ENCODE assay signal across 19 cellular contexts in genomic region chr5:78353520-78353919, GRCh38. TPM values are rescaled to one million over a fixed set of nuclear protein-coding genes. Genes with fewer than 3 reads are reported as not detected.
DNase-seq lines count a peak whose midpoint lies in the region; ATAC-seq, FAIRE-seq and TF ChIP-seq lines count a peak whose summit lies in the region.
"Had no signal": no experiment of that assay in that cellular context is flagged by ENCODE, and none has a peak within 500 bp of the region (broad histone marks: within the 10 kb centered on the region; RNA-seq: fewer than 3 reads in every experiment).

No MANE protein-coding gene starts in this region.

- H3K23me2 ChIP-seq in H1 (ENCODE audit: low read depth, low read length) = no peaks in the 10 kb centered on the region; the same call in 1 of the 2 replicates

- FAIRE-seq in HepG2 (lab: Jason Lieb, UNC) = no peak
- FAIRE-seq in H1 (lab: Jason Lieb, UNC) = no peak
- FAIRE-seq: A549, G401.6, GM12892, H54 had no signal

- no peak overlapping the region for H2BK12ac ChIP-seq in H1 (ENCODE audit: low read depth, low read length)

- H4K20me1 ChIP-seq in HepG2 (ENCODE audit: insufficient read depth, low read length) = no peaks in the 10 kb centered on the region
- H4K20me1 ChIP-seq in H1 (replicated peaks in 1 of 2; ENCODE audit: control insufficient read depth in 1 of 2, insufficient read depth in 2 of 2, low read length in 2 of 2) = no peaks in the 10 kb centered on the region

- H3K27ac Mint-ChIP-seq in natural killer cell treated with Interleukin-12 subunit alpha and Interleukin-12 subunit beta and Interleukin-15 and Interleukin-18, amount 100 ng/mL, for 72 hours = no peak overlapping the region
- H3K27ac Mint-ChIP-seq: IgD-negative memory B cell had no signal

- H3K9me3 ChIP-seq in HepG2 (ENCODE audit: low read length) = no peaks in the 10 kb centered on the region
- H3K9me3 ChIP-seq in right lobe of liver = no peaks in the 10 kb centered on the region
- no peaks in the 10 kb centered on the region for H3K9me3 ChIP-seq in H1 (ENCODE audit: insufficient read depth in 2 of 2, low read depth in 1 of 2, low read length in 1 of 2)
- H3K9me3 ChIP-seq: A549, BE2C had no signal

- peaks cover 3% of the 10 kb centered on the region for H3K36me3 Mint-ChIP-seq in natural killer cell treated with Interleukin-12 subunit alpha and Interleukin-12 subunit beta and Interleukin-15 and Interleukin-18, amount 100 ng/mL, for 72 hours
- H3K36me3 Mint-ChIP-seq: CD4-positive, alpha-beta memory T cell; IgD-negative memory B cell had no signal

- peaks cover 8 to 9% of the 10 kb centered on the region in 2 donors for H3K4me1 Mint-ChIP-seq in natural killer cell treated with Interleukin-12 subunit alpha and Interleukin-12 subunit beta and Interleukin-15 and Interleukin-18, amount 100 ng/mL, for 72 hours (ENCODE audit: low read depth in 2 of 2)

- POLR2A ChIA-PET in HepG2 (lab: Yijun Ruan, JAX) = no interaction called here
- POLR2A ChIA-PET in H1 (lab: Charles Lee; ENCODE audit: partially characterized antibody) = no interaction called here

- TF ChIP-seq CTCF in HepG2 (CRISPR knock-in tag; IDR thresholded peaks at IDR 0.05) = no peak
- TF ChIP-seq CTCF in right lobe of liver (IDR thresholded peaks at IDR 0.05) = no peak
- TF ChIP-seq CTCF in H1 (IDR thresholded peaks at IDR 0.05; ENCODE audit: control extremely low read depth in 1 of 3, insufficient read depth in 1 of 3, low read depth in 1 of 3, low read length in 3 of 3) = no peak

- H3K14ac ChIP-seq in H1 (ENCODE audit: insufficient read length) = no peak overlapping the region

- no peak overlapping the region for H3K23ac ChIP-seq in H1 (ENCODE audit: insufficient read length)

- no peak overlapping the region for H3K9ac ChIP-seq in HepG2 (ENCODE audit: insufficient read depth, low read depth, low read length)
- H3K9ac ChIP-seq in H1 (replicated peaks in 1 of 4; ENCODE audit: extremely low read depth in 1 of 4, low read depth in 3 of 4, low read length in 3 of 4) = no peak overlapping the region

- H2AFZ ChIP-seq in HepG2 (ENCODE audit: low read length) (no peak overlapping the region), H1 (ENCODE audit: low read length) (no peak overlapping the region)

- H3K4ac ChIP-seq in H1 (replicated peaks; ENCODE audit: insufficient read length, low read depth, low read length) = no peak overlapping the region

- H2BK20ac ChIP-seq in H1 (ENCODE audit: low read length) = no peak overlapping the region

- intact Hi-C loops in HepG2 (cut with micrococcal nuclease; ENCODE audit: unreplicated experiment) = no loop called here
- intact Hi-C loops in right lobe of liver (cut with DNase I) = loop anchor here in 1 of 2 donors (10.0 kb wide), 1 partner anchor 59 kb away; the partner anchor contains the start of gene AP3B1

- H3K36me3 ChIP-seq in HepG2 (replicated peaks in 1 of 2; ENCODE audit: control insufficient read depth in 1 of 2, insufficient read depth in 2 of 2, low read length in 2 of 2) = no peaks in the 10 kb centered on the region
- H3K36me3 ChIP-seq in right lobe of liver = no peaks in the 10 kb centered on the region
- peaks cover 0 to 6% (median 0%) of the 10 kb centered on the region in 4 experiments; a peak in 1 of 8 replicates for H3K36me3 ChIP-seq in H1 (ENCODE audit: control insufficient read depth in 2 of 4, insufficient read depth in 4 of 4, low read length in 3 of 4)
- H3K36me3 ChIP-seq: BE2C had no signal

- H2BK15ac ChIP-seq in H1 (ENCODE audit: low read length) = no peak overlapping the region

- H2BK120ac ChIP-seq in H1 (replicated peaks; ENCODE audit: low read depth, low read length) = no peak overlapping the region

- no peak overlapping the region for H4K8ac ChIP-seq in H1 (ENCODE audit: extremely low read depth, insufficient read depth, low read length)

- WGBS in HepG2 (ENCODE audit: low lambda C conversion rate) = 13% methylated on average over 3 of the region's 4 CpGs
- WGBS in right lobe of liver (ENCODE audit: insufficient coverage, low coverage, low lambda C conversion rate, missing lambda C conversion rate) = 50% methylated on average over 2 of the region's 4 CpGs
- 76 to 100% methylated on average over 2 to 4 of the region's 4 CpGs for WGBS in H1 (ENCODE audit: extremely low coverage in 1 of 2, insufficient coverage in 1 of 2, insufficient read length in 1 of 2, insufficient replicate concordance in 2 of 2, low coverage in 1 of 2, low lambda C conversion rate in 2 of 2, missing lambda C conversion rate in 1 of 2), 2 experiments

- DNase-seq in HepG2 (ENCODE audit: low spot score) (no peak), right lobe of liver (no peak), NCI-H82 treated with DMSO at 0.1 percent for 48 hours (lab: John Stamatoyannopoulos, UW; ENCODE audit: unreplicated experiment) (peak; percentile 33), H1 (ENCODE audit: low read depth in 1 of 2, low spot score in 2 of 2) (no peak)
- DNase-seq in natural killer cell treated with Interleukin-12 subunit alpha and Interleukin-12 subunit beta and Interleukin-15 and Interleukin-18, amount 100 ng/mL, for 72 hours (ENCODE audit: low spot score) = no peak
- DNase-seq: BE2C; CD4-positive, alpha-beta memory T cell; DMS153; DMS79 treated with DMSO at 0.1 percent for 48 hours; EL had no signal

- no peak overlapping the region for H3K27ac ChIP-seq in HepG2 (ENCODE audit: extremely low read length, insufficient read depth, low read length)
- no peak overlapping the region for H3K27ac ChIP-seq in right lobe of liver
- H3K27ac ChIP-seq in H1 (ENCODE audit: low read depth, low read length) = no peak overlapping the region
- H3K27ac ChIP-seq: A549, C4-2B had no signal

- no peaks in the 10 kb centered on the region for H3K79me1 ChIP-seq in H1 (ENCODE audit: low read depth, low read length)

- H3K4me3 ChIP-seq in HepG2 (replicated peaks in 1 of 3; ENCODE audit: insufficient read depth in 1 of 3, low read depth in 2 of 3, low read length in 3 of 3) (no peak overlapping the region), right lobe of liver (no peak overlapping the region), H1 (ENCODE audit: extremely low read depth in 1 of 4, insufficient read depth in 2 of 4, low read depth in 3 of 4, low read length in 4 of 4) (no peak overlapping the region)
- H3K4me3 ChIP-seq: A549 had no signal

- no TSS peak for BruUV-seq in HepG2 (replicated peaks; lab: Mats Ljungman, UMichigan)

- H3K4me3 Mint-ChIP-seq in natural killer cell treated with Interleukin-12 subunit alpha and Interleukin-12 subunit beta and Interleukin-15 and Interleukin-18, amount 100 ng/mL, for 72 hours = no peak overlapping the region
- H3K4me3 Mint-ChIP-seq: CD4-positive, alpha-beta memory T cell had no signal

- TF ChIP-seq EP300 in HepG2 (IDR thresholded peaks at IDR 0.05; ENCODE audit: low read depth in 2 of 2, low read length in 2 of 2) = no peak
- no peak for TF ChIP-seq EP300 in HepG2 (CRISPR knock-in tag; IDR thresholded peaks at IDR 0.05; ENCODE audit: borderline replicate concordance)
- no peak for TF ChIP-seq EP300 in H1 (IDR thresholded peaks at IDR 0.05; ENCODE audit: borderline replicate concordance in 1 of 2, low read depth in 2 of 2, low read length in 2 of 2)

- H3K4me2 ChIP-seq in HepG2 (ENCODE audit: low read depth, low read length) (0 out of 2 replicates have a peak overlapping the region, but pooled peaks have one; percentile 13), H1 (ENCODE audit: insufficient read depth in 1 of 2, low read depth in 2 of 2, low read length in 2 of 2) (no peak overlapping the region)
- H3K4me2 ChIP-seq: A549 had no signal

- no peaks in the 10 kb centered on the region for H3K27me3 Mint-ChIP-seq in natural killer cell treated with Interleukin-12 subunit alpha and Interleukin-12 subunit beta and Interleukin-15 and Interleukin-18, amount 100 ng/mL, for 72 hours
- H3K27me3 Mint-ChIP-seq: IgD-negative memory B cell had no signal

- no peak overlapping the region for H2AK5ac ChIP-seq in H1 (ENCODE audit: low read depth, low read length)

- CTCF ChIA-PET in HepG2 (lab: Yijun Ruan, JAX; ENCODE audit: low intra/inter-chr PET ratio, low total read pairs) (no interaction called here), H1 (lab: Charles Lee; ENCODE audit: partially characterized antibody) (no interaction called here)

- no peak overlapping the region for H4K91ac ChIP-seq in H1 (replicated peaks; ENCODE audit: insufficient read length, low read length)

- ATAC-seq in HepG2 (peak; percentile 49), right lobe of liver (no peak), GM19023 (IDR thresholded peaks at IDR 0.05; ENCODE audit: unreplicated experiment) (no peak), HG03039 (IDR thresholded peaks at IDR 0.05; ENCODE audit: unreplicated experiment) (no peak)
- no peak for ATAC-seq in natural killer cell treated with Interleukin-12 subunit alpha and Interleukin-12 subunit beta and Interleukin-15 and Interleukin-18, amount 100 ng/mL, for 72 hours
- ATAC-seq: HCT116 had no signal

- in situ Hi-C loops in HepG2 (cut with HindIII; ENCODE audit: extremely low pct_ligation_motif_present, low pct_unique_long_range_greater_than_20kb) = no loop called here

- TF ChIP-seq POLR2A in HepG2 (IDR thresholded peaks at IDR 0.05; ENCODE audit: insufficient read depth in 1 of 2, low read depth in 2 of 2, low read length in 2 of 2) = no peak
- TF ChIP-seq POLR2A in right lobe of liver (IDR thresholded peaks at IDR 0.05) = no peak
- TF ChIP-seq POLR2A in H1 (IDR thresholded peaks at IDR 0.05; ENCODE audit: control extremely low read depth in 1 of 2, low read depth in 2 of 2, low read length in 2 of 2) = no peak

- H3K4me1 ChIP-seq in HepG2 (ENCODE audit: insufficient read depth, low read length) (peaks cover 9% of the 10 kb centered on the region), right lobe of liver (no peaks in the 10 kb centered on the region), H1 (replicated peaks in 1 of 4; ENCODE audit: control insufficient read depth in 3 of 4, insufficient read depth in 4 of 4, low read length in 3 of 4) (no peaks in the 10 kb centered on the region)
- H3K4me1 ChIP-seq: A549 had no signal

- H4K5ac ChIP-seq in H1 (ENCODE audit: insufficient read length, low read depth, low read length) = no peak overlapping the region

- no peak overlapping the region for H3K18ac ChIP-seq in H1 (ENCODE audit: extremely low read depth, low read length)

- no peak overlapping the region for H2BK5ac ChIP-seq in H1 (ENCODE audit: low read depth, low read length)

- H3K79me2 ChIP-seq in HepG2 (ENCODE audit: insufficient read depth, low read length) = no peaks in the 10 kb centered on the region
- H3K79me2 ChIP-seq in H1 (ENCODE audit: control insufficient read depth in 1 of 2, insufficient read depth in 2 of 2, low read length in 2 of 2) = no peaks in the 10 kb centered on the region

- TF ChIP-seq RAD21 in HepG2 (CRISPR knock-in tag; IDR thresholded peaks at IDR 0.05) (no peak), H1 (IDR thresholded peaks at IDR 0.05 in 1 of 2, conservative IDR thresholded peaks at IDR 0.05 in 1 of 2; ENCODE audit: low read depth in 2 of 2, low read length in 2 of 2) (no peak)

- H3K27me3 ChIP-seq in HepG2 (ENCODE audit: control insufficient read depth in 1 of 2, insufficient read depth in 2 of 2, low read length in 2 of 2) (no peaks in the 10 kb centered on the region), right lobe of liver (no peaks in the 10 kb centered on the region), H1 (replicated peaks in 1 of 4; ENCODE audit: control insufficient read depth in 3 of 4, extremely low read depth in 1 of 4, insufficient read depth in 3 of 4, low read length in 3 of 4) (no peaks in the 10 kb centered on the region)
- H3K27me3 ChIP-seq: BE2C had no signal

- no peak overlapping the region for H3K56ac ChIP-seq in H1 (replicated peaks; ENCODE audit: insufficient read length, low read depth, low read length)

- no peaks in the 10 kb centered on the region for H3K9me3 Mint-ChIP-seq in natural killer cell treated with Interleukin-12 subunit alpha and Interleukin-12 subunit beta and Interleukin-15 and Interleukin-18, amount 100 ng/mL, for 72 hours
- H3K9me3 Mint-ChIP-seq: CD4-positive, alpha-beta memory T cell; IgD-negative memory B cell had no signal

RNA-seq across cellular contexts. Expression of gene SCAMP1, which starts 6.9 kb away (rescaled TPM):
- total RNA-seq in HepG2 (2016; rRNA removed; fragmentation: Illumina TruSeq; extraction: Trizol) = 27.0 and 33.7 TPM in 2 replicates
- 20.4 and 22.0 TPM in 2 replicates for total RNA-seq in HepG2 (2016; cell fraction: cytosol; rRNA removed; fragmentation: Illumina TruSeq; extraction: Trizol; ENCODE audit: low read depth)
- 29.5 and 36.1 TPM in 2 replicates for total RNA-seq in HepG2 (2016; cell fraction: insoluble cytoplasmic fraction; rRNA removed; fragmentation: Illumina TruSeq; extraction: Trizol)
- total RNA-seq in HepG2 (2016; cell fraction: membrane; rRNA removed; fragmentation: Illumina TruSeq; extraction: Trizol) = 15.7 and 16.3 TPM in 2 replicates
- total RNA-seq in HepG2 (2016; cell fraction: nucleus; rRNA removed; fragmentation: Illumina TruSeq; extraction: Trizol) = 30.9 and 31.8 TPM in 2 replicates
- 18.2 and 18.3 TPM in 2 replicates for polyA plus RNA-seq in HepG2 (2011; rRNA removed)
- polyA plus RNA-seq in HepG2 (2011; cell fraction: cytosol; rRNA removed) = 9.9 and 16.7 TPM in 2 replicates
- polyA plus RNA-seq in HepG2 (2011; cell fraction: nucleus; rRNA removed) = 3.8 and 4.1 TPM in 2 replicates
- 26.4 and 27.2 TPM in 2 replicates for polyA plus RNA-seq in HepG2 (2012)
- 1.2 and 1.4 TPM in 2 replicates for polyA plus RNA-seq in HepG2 (2016; cell fraction: cytosol; fragmentation: Illumina TruSeq; extraction: Trizol; ENCODE audit: low read depth)
- polyA plus RNA-seq in HepG2 (2016; cell fraction: insoluble cytoplasmic fraction; fragmentation: Illumina TruSeq; extraction: Trizol; ENCODE audit: low read depth) = 13.5 and 14.1 TPM in 2 replicates
- 4.2 TPM in 2 replicates for polyA plus RNA-seq in HepG2 (2016; cell fraction: membrane; fragmentation: Illumina TruSeq; extraction: Trizol; ENCODE audit: low read depth)
- 17.8 and 23.2 TPM in 2 replicates for polyA plus RNA-seq in HepG2 (2016; cell fraction: nucleus; fragmentation: Illumina TruSeq; extraction: Trizol; ENCODE audit: insufficient read depth, low read depth)
- polyA minus RNA-seq in HepG2 (2011; rRNA and poly(A)+ RNA removed; ENCODE audit: low replicate concordance) = 26.1 and 37.5 TPM in 2 replicates
- 32.9 and 41.5 TPM in 2 replicates for polyA minus RNA-seq in HepG2 (2011; cell fraction: cytosol; rRNA and poly(A)+ RNA removed)
- 33.3 and 41.2 TPM in 2 replicates for polyA minus RNA-seq in HepG2 (2011; cell fraction: nucleus; rRNA and poly(A)+ RNA removed)
- total RNA-seq in right lobe of liver = 10 to 100 TPM; 10.4 to 18.4 (median 11.1) TPM
- 51.4 and 55.9 TPM in 2 replicates for total RNA-seq in H1 (2021; fragmentation: NEBNext Ultra II Directional; extraction: Animal tissue kit (Norgen Biotek cat#: 25700))
- 10.9 and 18.6 TPM in 2 replicates for polyA plus RNA-seq in H1 (2011; rRNA removed)
- 15.6 TPM for polyA plus RNA-seq in H1 (2011; cell fraction: cytosol; rRNA removed)
- 15.8 TPM for polyA plus RNA-seq in H1 (2011; cell fraction: nucleus; rRNA removed)
- 21.5 to 33.7 TPM (median 28.5 TPM) in 4 replicates for polyA plus RNA-seq in H1 (2012, experiment 1 of 2)
- 1.8 TPM for polyA plus RNA-seq in H1 (2012, experiment 2 of 2)
- polyA plus RNA-seq in H1 (2013, experiment 1 of 2) = 29.2 TPM
- polyA plus RNA-seq in H1 (2013, experiment 2 of 2) = 37.5 TPM
- 63.6 and 110 TPM in 2 replicates for polyA minus RNA-seq in H1 (2011; rRNA and poly(A)+ RNA removed)
- 39.1 TPM for polyA minus RNA-seq in H1 (2011; cell fraction: cytosol; rRNA and poly(A)+ RNA removed)
- polyA minus RNA-seq in H1 (2011; cell fraction: nucleus; rRNA and poly(A)+ RNA removed) = 66.7 TPM
- total RNA-seq in natural killer cell treated with Interleukin-12 subunit alpha and Interleukin-12 subunit beta and Interleukin-15 and Interleukin-18, amount 100 ng/mL, for 72 hours = 10 to 100 TPM; 11.9 to 21.1 TPM

RNA-seq across cellular contexts. Expression of gene AP3B1, which starts 59.0 kb away (rescaled TPM):
- total RNA-seq in HepG2 (2016; rRNA removed; fragmentation: Illumina TruSeq; extraction: Trizol) = 51.2 and 83.8 TPM in 2 replicates
- 19.0 and 26.0 TPM in 2 replicates for total RNA-seq in HepG2 (2016; cell fraction: cytosol; rRNA removed; fragmentation: Illumina TruSeq; extraction: Trizol; ENCODE audit: low read depth)
- 45.8 and 80.1 TPM in 2 replicates for total RNA-seq in HepG2 (2016; cell fraction: insoluble cytoplasmic fraction; rRNA removed; fragmentation: Illumina TruSeq; extraction: Trizol)
- total RNA-seq in HepG2 (2016; cell fraction: membrane; rRNA removed; fragmentation: Illumina TruSeq; extraction: Trizol) = 22.8 and 27.8 TPM in 2 replicates
- 56.8 and 65.2 TPM in 2 replicates for total RNA-seq in HepG2 (2016; cell fraction: nucleus; rRNA removed; fragmentation: Illumina TruSeq; extraction: Trizol)
- 29.4 and 37.7 TPM in 2 replicates for polyA plus RNA-seq in HepG2 (2011; rRNA removed)
- 21.3 and 33.2 TPM in 2 replicates for polyA plus RNA-seq in HepG2 (2011; cell fraction: cytosol; rRNA removed)
- polyA plus RNA-seq in HepG2 (2011; cell fraction: nucleus; rRNA removed) = 11.4 and 15.6 TPM in 2 replicates
- 24.5 and 32.4 TPM in 2 replicates for polyA plus RNA-seq in HepG2 (2012)
- 4.0 and 5.3 TPM in 2 replicates for polyA plus RNA-seq in HepG2 (2016; cell fraction: cytosol; fragmentation: Illumina TruSeq; extraction: Trizol; ENCODE audit: low read depth)
- polyA plus RNA-seq in HepG2 (2016; cell fraction: insoluble cytoplasmic fraction; fragmentation: Illumina TruSeq; extraction: Trizol; ENCODE audit: low read depth) = 69.2 and 81.5 TPM in 2 replicates
- 12.3 and 17.1 TPM in 2 replicates for polyA plus RNA-seq in HepG2 (2016; cell fraction: membrane; fragmentation: Illumina TruSeq; extraction: Trizol; ENCODE audit: low read depth)
- 44.4 and 45.6 TPM in 2 replicates for polyA plus RNA-seq in HepG2 (2016; cell fraction: nucleus; fragmentation: Illumina TruSeq; extraction: Trizol; ENCODE audit: insufficient read depth, low read depth)
- polyA minus RNA-seq in HepG2 (2011; rRNA and poly(A)+ RNA removed; ENCODE audit: low replicate concordance) = 29.0 and 31.4 TPM in 2 replicates
- polyA minus RNA-seq in HepG2 (2011; cell fraction: cytosol; rRNA and poly(A)+ RNA removed) = 24.6 and 25.0 TPM in 2 replicates
- polyA minus RNA-seq in HepG2 (2011; cell fraction: nucleus; rRNA and poly(A)+ RNA removed) = 109 and 111 TPM in 2 replicates
- 10 to 100 TPM; 11.4 to 17.9 (median 12.9) TPM for total RNA-seq in right lobe of liver
- 48.3 and 50.0 TPM in 2 replicates for total RNA-seq in H1 (2021; fragmentation: NEBNext Ultra II Directional; extraction: Animal tissue kit (Norgen Biotek cat#: 25700))
- 23.3 and 45.8 TPM in 2 replicates for polyA plus RNA-seq in H1 (2011; rRNA removed)
- 29.7 TPM for polyA plus RNA-seq in H1 (2011; cell fraction: cytosol; rRNA removed)
- 21.7 TPM for polyA plus RNA-seq in H1 (2011; cell fraction: nucleus; rRNA removed)
- 28.3 to 40.9 TPM (median 32.4 TPM) in 4 replicates for polyA plus RNA-seq in H1 (2012, experiment 1 of 2)
- polyA plus RNA-seq in H1 (2012, experiment 2 of 2) = 3.2 TPM
- 41.3 TPM for polyA plus RNA-seq in H1 (2013, experiment 1 of 2)
- 37.0 TPM for polyA plus RNA-seq in H1 (2013, experiment 2 of 2)
- 45.1 and 74.4 TPM in 2 replicates for polyA minus RNA-seq in H1 (2011; rRNA and poly(A)+ RNA removed)
- polyA minus RNA-seq in H1 (2011; cell fraction: cytosol; rRNA and poly(A)+ RNA removed) = 24.5 TPM
- 68.7 TPM for polyA minus RNA-seq in H1 (2011; cell fraction: nucleus; rRNA and poly(A)+ RNA removed)
- total RNA-seq in natural killer cell treated with Interleukin-12 subunit alpha and Interleukin-12 subunit beta and Interleukin-15 and Interleukin-18, amount 100 ng/mL, for 72 hours = 10 to 100 TPM; 72.9 to 79.6 TPM

Comparison
In these comparisons a context has a peak if more than half of its experiments do, and no peak if none do; other contexts are left out.
1. Of the 41 proteins assayed by ChIP-seq in both HepG2 and H1: peak only in HepG2: none; only in H1: none; in both: CEBPB; in neither: 40.